9 cellular contexts compared by ENCODE assay signal in genomic region chr1:243475966-243476365, GRCh38.
DNase-seq lines count a peak whose midpoint lies in the region; ATAC-seq, FAIRE-seq and TF ChIP-seq lines count a peak whose summit lies in the region.
"Had no signal": no experiment of that assay in that cellular context is flagged by ENCODE, and none has a peak within 500 bp of the region (broad histone marks: within the 10 kb centered on the region; RNA-seq: fewer than 3 reads in every experiment).

No MANE protein-coding gene starts in this region.

- no peak overlapping the region for H3K27ac Mint-ChIP-seq in endothelial cell (ENCODE audit: unreplicated experiment)
- H3K27ac Mint-ChIP-seq: mesothelial cell of epicardium had no signal

- H3K4me3 ChIP-seq in osteoblast (ENCODE audit: insufficient read depth, low read length), result no peak overlapping the region

- H2AFZ ChIP-seq in osteoblast (ENCODE audit: low read length), result no peak overlapping the region

- no peaks in the 10 kb centered on the region for H3K36me3 ChIP-seq in osteoblast (ENCODE audit: insufficient read depth, low read length)

- FAIRE-seq in GM12891 (lab: Jason Lieb, UNC), result no peak

- H3K9me3 ChIP-seq in osteoblast (ENCODE audit: low read depth, low read length), result no peaks in the 10 kb centered on the region

- H3K36me3 Mint-ChIP-seq in endothelial cell (ENCODE audit: low read depth, unreplicated experiment), result peaks cover 4% of the 10 kb centered on the region

- H3K27me3 Mint-ChIP-seq in endothelial cell (ENCODE audit: unreplicated experiment), result peaks cover 3% of the 10 kb centered on the region

- H3K27ac ChIP-seq in osteoblast (ENCODE audit: low read depth, low read length), result no peak overlapping the region

- no peaks in the 10 kb centered on the region for H3K27me3 ChIP-seq in osteoblast (ENCODE audit: insufficient read depth, low read length)

- H3K4me3 Mint-ChIP-seq in endothelial cell (ENCODE audit: unreplicated experiment), result no peak overlapping the region
- H3K4me3 Mint-ChIP-seq: mesothelial cell of epicardium had no signal

- peaks cover 12% of the 10 kb centered on the region for H3K4me1 ChIP-seq in osteoblast (ENCODE audit: insufficient read depth, low read length)

- no peak overlapping the region for H3K4me2 ChIP-seq in osteoblast (ENCODE audit: insufficient read depth, low read length)

- no peaks in the 10 kb centered on the region for H3K9me3 Mint-ChIP-seq in endothelial cell (ENCODE audit: unreplicated experiment)

- peaks cover 2% of the 10 kb centered on the region for H3K4me1 Mint-ChIP-seq in endothelial cell (ENCODE audit: unreplicated experiment)

- in situ Hi-C loops in GM13976 (cut with MboI; ENCODE audit: low sequenced_read_pairs, unreplicated experiment), result no loop called here

- peak; percentile 22 for DNase-seq in GM13976 (ENCODE audit: low spot score)
- peak; percentile 98 for DNase-seq in NCI-H446 treated with DMSO at 0.1 percent for 48 hours (lab: John Stamatoyannopoulos, UW)
- DNase-seq in endothelial cell (ENCODE audit: low spot score), result peak; percentile 28
- DNase-seq in osteoblast (ENCODE audit: insufficient read length, low spot score, missing footprints), result no peak
- no peak for DNase-seq in GM12891 (ENCODE audit: insufficient read length, low spot score)
- no peak for DNase-seq in activated naive CD4-positive, alpha-beta T cell treated with anti-CD3 and anti-CD28 coated beads, Interleukin-2, amount 50 U/mL, for 16 hours

- H3K79me2 ChIP-seq in osteoblast (ENCODE audit: insufficient read depth, low read length), result no peaks in the 10 kb centered on the region

- no peaks in the 10 kb centered on the region for H4K20me1 ChIP-seq in osteoblast (ENCODE audit: insufficient read depth, low read length)

- TF ChIP-seq CTCF in GM13976 (IDR thresholded peaks at IDR 0.05; ENCODE audit: borderline replicate concordance, control extremely low read depth, extremely low read depth, insufficient read depth, missing control alignments) (no peak), endothelial cell (IDR thresholded peaks at IDR 0.05; ENCODE audit: unreplicated experiment) (no peak), osteoblast (IDR thresholded peaks at IDR 0.05; ENCODE audit: extremely low read depth, low read depth, low read length) (peak; percentile 37)

- no peak for TF ChIP-seq POLR2A in GM12891 (IDR thresholded peaks at IDR 0.05; ENCODE audit: low read depth, low read length)

- ATAC-seq in HG03097 (IDR thresholded peaks at IDR 0.05; ENCODE audit: low FRiP score, unreplicated experiment) (no peak), GM21381 (IDR thresholded peaks at IDR 0.05; ENCODE audit: unreplicated experiment) (no peak)

TF ChIP-seq in GM12891, 5 proteins besides CTCF, POLR2A, EP300 and RAD21:
- no peak for TF ChIP-seq PAX5 (IDR thresholded peaks at IDR 0.05; ENCODE audit: insufficient read depth, low read length, severe bottlenecking)
- no peak for TF ChIP-seq POLR2AphosphoS5 (IDR thresholded peaks at IDR 0.05; ENCODE audit: low read depth, low read length)
- TF ChIP-seq POU2F2 (IDR thresholded peaks at IDR 0.05; ENCODE audit: low read depth, low read length), result no peak
- TF ChIP-seq TAF1 (IDR thresholded peaks at IDR 0.05; ENCODE audit: low read depth, low read length), result no peak
- no peak for TF ChIP-seq SPI1 (IDR thresholded peaks at IDR 0.05; ENCODE audit: low read depth, low read length)

Comparison
In these comparisons a context has a peak if more than half of its experiments do, and no peak if none do; other contexts are left out.
1. DNase-seq: peak in GM13976 (single experiment), NCI-H446 treated with DMSO at 0.1 percent for 48 hours (single experiment) and endothelial cell (single experiment); none in osteoblast (single experiment), GM12891 (single experiment) and activated naive CD4-positive, alpha-beta T cell treated with anti-CD3 and anti-CD28 coated beads, Interleukin-2, amount 50 U/mL, for 16 hours (single experiment).